ENCODE assay signal across 1 cellular context in the genomic region with DNA sequence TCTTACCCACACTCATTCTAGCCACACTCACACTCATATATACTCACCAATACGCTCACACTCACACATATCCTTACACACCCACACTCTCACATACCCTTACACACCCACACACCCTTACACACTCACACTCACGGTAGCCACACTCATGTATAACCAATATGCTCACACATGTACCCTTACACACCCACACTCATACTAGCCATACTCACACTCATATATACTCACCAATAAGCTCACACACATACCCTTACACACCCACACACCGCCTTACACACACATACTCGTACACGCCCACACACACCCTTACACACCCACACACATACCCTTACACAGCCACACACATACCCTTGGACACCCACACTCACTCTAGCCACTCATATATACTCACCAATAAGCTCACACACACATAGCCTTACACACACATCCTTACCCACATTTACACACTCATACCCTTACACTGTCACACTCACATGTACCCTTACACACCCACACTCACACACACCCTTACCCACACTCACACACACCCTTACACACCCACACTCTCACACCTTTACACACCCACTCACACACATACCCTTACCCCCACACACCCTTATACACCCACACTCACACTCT.
A peak's percentile ranks its signal among the peaks of the same experiment; 100 is the strongest.
TF ChIP-seq lines count a peak whose summit lies in the region.

No MANE protein-coding gene starts in this region.

TF ChIP-seq in HEK293, 187 proteins besides CTCF, POLR2A, EP300 and RAD21 (continued from another document):
- TF ChIP-seq ZFHX2 (tag by site-specific recombination; conservative IDR thresholded peaks at IDR 0.05), result peak; percentile 100
- TF ChIP-seq GFI1B (tag by site-specific recombination; IDR thresholded peaks at IDR 0.05), result no peak
- no peak for TF ChIP-seq ZNF121 (tag by site-specific recombination; IDR thresholded peaks at IDR 0.05)
- TF ChIP-seq ZNF654 (tag by site-specific recombination; IDR thresholded peaks at IDR 0.05; ENCODE audit: low read depth), result no peak
- TF ChIP-seq ZNF830 (tag by site-specific recombination; IDR thresholded peaks at IDR 0.05; ENCODE audit: low read depth), result no peak
- no peak for TF ChIP-seq ZNF155 (tag by site-specific recombination; IDR thresholded peaks at IDR 0.05)
- TF ChIP-seq ZNF639 (tag by site-specific recombination; IDR thresholded peaks at IDR 0.05), result no peak
- TF ChIP-seq HOXA7 (CRISPR knock-in tag; IDR thresholded peaks at IDR 0.05; ENCODE audit: borderline replicate concordance), result no peak
- TF ChIP-seq ZNF19 (tag by site-specific recombination; IDR thresholded peaks at IDR 0.05; ENCODE audit: low read depth), result no peak
- TF ChIP-seq ZNF580 (tag by site-specific recombination; IDR thresholded peaks at IDR 0.05), result no peak
- no peak for TF ChIP-seq ZNF768 (tag by site-specific recombination; IDR thresholded peaks at IDR 0.05)
- TF ChIP-seq ZNF624 (tag by site-specific recombination; IDR thresholded peaks at IDR 0.05), result no peak
- TF ChIP-seq, protein P1, sequence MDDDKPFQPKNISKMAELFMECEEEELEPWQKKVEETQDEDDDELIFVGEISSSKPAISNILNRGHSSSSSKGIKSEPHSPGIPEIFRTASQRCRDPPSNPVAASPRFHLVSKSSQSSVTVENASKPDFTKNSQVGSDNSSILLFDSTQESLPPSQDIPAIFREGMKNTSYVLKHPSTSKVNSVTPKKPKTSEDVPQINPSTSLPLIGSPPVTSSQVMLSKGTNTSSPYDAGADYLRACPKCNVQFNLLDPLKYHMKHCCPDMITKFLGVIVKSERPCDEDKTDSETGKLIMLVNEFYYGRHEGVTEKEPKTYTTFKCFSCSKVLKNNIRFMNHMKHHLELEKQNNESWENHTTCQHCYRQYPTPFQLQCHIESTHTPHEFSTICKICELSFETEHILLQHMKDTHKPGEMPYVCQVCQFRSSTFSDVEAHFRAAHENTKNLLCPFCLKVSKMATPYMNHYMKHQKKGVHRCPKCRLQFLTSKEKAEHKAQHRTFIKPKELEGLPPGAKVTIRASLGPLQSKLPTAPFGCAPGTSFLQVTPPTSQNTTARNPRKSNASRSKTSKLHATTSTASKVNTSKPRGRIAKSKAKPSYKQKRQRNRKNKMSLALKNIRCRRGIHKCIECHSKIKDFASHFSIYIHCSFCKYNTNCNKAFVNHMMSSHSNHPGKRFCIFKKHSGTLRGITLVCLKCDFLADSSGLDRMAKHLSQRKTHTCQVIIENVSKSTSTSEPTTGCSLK (tag by site-specific recombination; IDR thresholded peaks at IDR 0.05), result no peak
- no peak for TF ChIP-seq BCL6B (tag by site-specific recombination; IDR thresholded peaks at IDR 0.05)
- TF ChIP-seq ZFP3 (tag by site-specific recombination; IDR thresholded peaks at IDR 0.05; ENCODE audit: low read depth), result no peak
- no peak for TF ChIP-seq ZNF837 (tag by site-specific recombination; IDR thresholded peaks at IDR 0.05)
- peak; percentile 99 for TF ChIP-seq EGR2 (tag by site-specific recombination; IDR thresholded peaks at IDR 0.05; ENCODE audit: low read depth)
- TF ChIP-seq, protein P2, sequence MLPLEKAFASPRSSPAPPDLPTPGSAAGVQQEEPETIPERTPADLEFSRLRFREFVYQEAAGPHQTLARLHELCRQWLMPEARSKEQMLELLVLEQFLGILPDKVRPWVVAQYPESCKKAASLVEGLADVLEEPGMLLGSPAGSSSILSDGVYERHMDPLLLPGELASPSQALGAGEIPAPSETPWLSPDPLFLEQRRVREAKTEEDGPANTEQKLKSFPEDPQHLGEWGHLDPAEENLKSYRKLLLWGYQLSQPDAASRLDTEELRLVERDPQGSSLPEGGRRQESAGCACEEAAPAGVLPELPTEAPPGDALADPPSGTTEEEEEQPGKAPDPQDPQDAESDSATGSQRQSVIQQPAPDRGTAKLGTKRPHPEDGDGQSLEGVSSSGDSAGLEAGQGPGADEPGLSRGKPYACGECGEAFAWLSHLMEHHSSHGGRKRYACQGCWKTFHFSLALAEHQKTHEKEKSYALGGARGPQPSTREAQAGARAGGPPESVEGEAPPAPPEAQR (tag by site-specific recombination; IDR thresholded peaks at IDR 0.05), result no peak
- TF ChIP-seq SP7 (tag by site-specific recombination; IDR thresholded peaks at IDR 0.05), result no peak
- peak; percentile 34; the same call in 1 of the 2 replicates for TF ChIP-seq ZBTB48 (tag by site-specific recombination; IDR thresholded peaks at IDR 0.05)
- TF ChIP-seq TCF7L2 (IDR thresholded peaks at IDR 0.05; ENCODE audit: borderline replicate concordance, low read depth, low read length), result no peak
- no peak for TF ChIP-seq KLF1 (tag by site-specific recombination; IDR thresholded peaks at IDR 0.05)
- TF ChIP-seq ZNF404 (tag by site-specific recombination; IDR thresholded peaks at IDR 0.05), result no peak
- TF ChIP-seq ZNF112 (tag by site-specific recombination; IDR thresholded peaks at IDR 0.05), result no peak
- TF ChIP-seq ZBTB49 (tag by site-specific recombination; IDR thresholded peaks at IDR 0.05; ENCODE audit: low read depth), result no peak
- TF ChIP-seq TRIM28 (IDR thresholded peaks at IDR 0.05; ENCODE audit: borderline replicate concordance, low read length), result no peak
- peak; percentile 17; the same call in 1 of the 2 replicates for TF ChIP-seq ZNF777 (tag by site-specific recombination; IDR thresholded peaks at IDR 0.05; ENCODE audit: borderline replicate concordance)
- TF ChIP-seq ZNF513 (tag by site-specific recombination; IDR thresholded peaks at IDR 0.05), result no peak
- no peak for TF ChIP-seq PRDM10 (tag by site-specific recombination; IDR thresholded peaks at IDR 0.05)
- no peak for TF ChIP-seq ZNF248 (tag by site-specific recombination; IDR thresholded peaks at IDR 0.05)
- TF ChIP-seq ZNF423 (tag by site-specific recombination; IDR thresholded peaks at IDR 0.05), result no peak
- no peak for TF ChIP-seq PATZ1 (tag by site-specific recombination; IDR thresholded peaks at IDR 0.05)
- TF ChIP-seq GLIS2 (tag by site-specific recombination; IDR thresholded peaks at IDR 0.05), result no peak
